ENCODE assay signal across 8 cellular contexts in the genomic region with DNA sequence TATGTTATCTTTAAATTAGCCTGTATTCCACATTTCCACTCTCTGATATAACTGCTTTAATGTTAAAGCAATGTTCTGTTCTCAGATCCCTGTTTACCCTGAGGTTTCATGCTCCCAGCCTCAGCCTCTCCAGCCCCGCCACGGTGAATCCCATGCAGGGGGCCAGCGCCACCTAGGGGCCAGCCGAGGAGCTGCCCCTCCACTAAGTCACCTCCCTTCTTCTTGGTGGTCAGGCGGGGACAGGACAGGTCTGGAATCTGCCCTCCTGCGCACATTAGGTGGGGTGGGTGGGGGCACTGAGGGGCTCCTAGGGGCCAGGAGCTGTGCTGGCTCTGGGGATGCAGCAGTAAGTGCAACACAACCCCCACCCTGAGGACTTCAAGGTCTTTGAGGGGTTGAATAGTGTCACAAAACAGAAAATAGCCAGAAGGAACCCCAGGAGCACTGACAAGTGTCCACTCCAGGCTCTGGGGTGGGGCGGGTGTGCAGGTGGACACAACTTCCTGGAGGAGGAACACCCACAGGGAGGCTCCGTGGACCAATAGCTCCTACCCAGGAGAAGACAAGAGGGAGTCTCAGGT.
DNase-seq lines count a peak whose midpoint lies in the region; ATAC-seq, FAIRE-seq and TF ChIP-seq lines count a peak whose summit lies in the region.

No MANE protein-coding gene starts in this region.

- H3K27me3 Mint-ChIP-seq in CD4-positive, CD25-positive, alpha-beta regulatory T cell, result no peaks in the 10 kb centered on the region
- H3K27me3 Mint-ChIP-seq in activated B cell treated with CpG ODN at 0.5 μM for 24 hours, result no peaks in the 10 kb centered on the region

- H3K4me3 ChIP-seq in CD4-positive, CD25-positive, alpha-beta regulatory T cell (ENCODE audit: low read depth, low read length), result no peak overlapping the region
- no peak overlapping the region for H3K4me3 ChIP-seq in breast epithelium
- H3K4me3 ChIP-seq in kidney (ENCODE audit: low read length in 2 of 2), result no peak overlapping the region

- peaks cover 17 to 47% (median 36%) of the 10 kb centered on the region in 4 donors for H3K4me1 Mint-ChIP-seq in CD4-positive, CD25-positive, alpha-beta regulatory T cell
- peaks cover 56% of the 10 kb centered on the region for H3K4me1 Mint-ChIP-seq in activated B cell treated with CpG ODN at 0.5 μM for 24 hours

- no peaks in the 10 kb centered on the region for H3K36me3 ChIP-seq in CD4-positive, CD25-positive, alpha-beta regulatory T cell (ENCODE audit: control insufficient read depth, insufficient read depth, low read length)
- H3K36me3 ChIP-seq in breast epithelium (no peaks in the 10 kb centered on the region), kidney (ENCODE audit: control insufficient read depth in 1 of 2, insufficient read depth in 2 of 2, low read length in 2 of 2) (no peaks in the 10 kb centered on the region)

- no peak for FAIRE-seq in kidney (lab: Jason Lieb, UNC)

- CTCF ChIA-PET in activated B cell treated with CpG ODN at 0.5 μM for 24 hours (lab: Charles Lee), result interaction anchor here (0.6 to 7.1 kb wide), 38 partner anchors 9 to 451 kb away, joined by 3 to 121 read pairs (median 5); partner anchors contain the start of genes CDKN1A and RAB44

- no peaks in the 10 kb centered on the region for H3K9me3 Mint-ChIP-seq in CD4-positive, CD25-positive, alpha-beta regulatory T cell
- no peaks in the 10 kb centered on the region for H3K9me3 Mint-ChIP-seq in activated B cell treated with CpG ODN at 0.5 μM for 24 hours

- H3K27me3 ChIP-seq in CD4-positive, CD25-positive, alpha-beta regulatory T cell (ENCODE audit: control insufficient read depth, insufficient read depth, low read length), result no peaks in the 10 kb centered on the region
- no peaks in the 10 kb centered on the region for H3K27me3 ChIP-seq in breast epithelium

- peak overlapping the region in 2 of 3 donors; percentile 55 to 88 for H3K27ac Mint-ChIP-seq in CD4-positive, CD25-positive, alpha-beta regulatory T cell
- H3K27ac Mint-ChIP-seq in activated B cell treated with CpG ODN at 0.5 μM for 24 hours, result peak overlapping the region; percentile 97

- no peaks in the 10 kb centered on the region for H3K9me3 ChIP-seq in CD4-positive, CD25-positive, alpha-beta regulatory T cell (ENCODE audit: control insufficient read depth in 2 of 2, low read length in 2 of 2)
- H3K9me3 ChIP-seq in breast epithelium (no peaks in the 10 kb centered on the region), kidney (ENCODE audit: control insufficient read depth in 1 of 2, low read length in 2 of 2) (no peaks in the 10 kb centered on the region)

- ATAC-seq in CD4-positive, CD25-positive, alpha-beta regulatory T cell (ENCODE audit: low read depth in 2 of 2), result peak; percentile 37 to 53
- ATAC-seq in activated B cell treated with CpG ODN at 0.5 μM for 24 hours (ENCODE audit: low read depth) (peak; percentile 45), HG03135 (IDR thresholded peaks at IDR 0.05; ENCODE audit: unreplicated experiment) (no peak)

- peak; percentile 62 to 77 (median 66) for DNase-seq in CD4-positive, CD25-positive, alpha-beta regulatory T cell
- DNase-seq in HCEC 1CT (peak; percentile 59), NCI-H226 (peak; percentile 39), activated B cell treated with CpG ODN at 0.5 μM for 24 hours (peak; percentile 79), breast epithelium (ENCODE audit: low spot score in 2 of 2) (peak; percentile 73 to 80), kidney (peak; percentile 92)
- peak; percentile 80 to 82 for DNase-seq in stimulated activated CD4-positive, alpha-beta T cell treated with anti-CD3 and anti-CD28 coated beads, Interleukin-1b, Interleukin-23, amount 100 ng/mL, for 4 hours (ENCODE audit: low read depth in 2 of 2)

- H3K27ac ChIP-seq in CD4-positive, CD25-positive, alpha-beta regulatory T cell (ENCODE audit: insufficient read depth, low read length, poor library complexity, severe bottlenecking), result no peak overlapping the region
- H3K27ac ChIP-seq in breast epithelium (no peak overlapping the region), kidney (ENCODE audit: low read depth in 2 of 2, low read length in 2 of 2) (no peak overlapping the region)

- H3K9ac ChIP-seq in kidney (ENCODE audit: low read length in 2 of 2), result no peak overlapping the region

- POLR2A ChIA-PET in activated B cell treated with CpG ODN at 0.5 μM for 24 hours (lab: Charles Lee), result interaction anchor here (0.5 to 9.9 kb wide), 20 partner anchors 20 to 336 kb away, joined by 3 to 226 read pairs (median 5); partner anchors contain the start of gene CDKN1A

- TF ChIP-seq CTCF in activated B cell treated with CpG ODN at 0.5 μM for 24 hours (IDR thresholded peaks at IDR 0.05), result no peak
- peak; percentile 88 to 93 (median 90) for TF ChIP-seq CTCF in breast epithelium (IDR thresholded peaks at IDR 0.05)
- peak; percentile 93 for TF ChIP-seq CTCF in kidney (IDR thresholded peaks at IDR 0.05; ENCODE audit: borderline replicate concordance, extremely low read depth, insufficient read depth)

- no peak for TF ChIP-seq POLR2A in breast epithelium (IDR thresholded peaks at IDR 0.05)

- peak overlapping the region in 2 of 4 donors; percentile 48 to 62 for H3K4me3 Mint-ChIP-seq in CD4-positive, CD25-positive, alpha-beta regulatory T cell
- H3K4me3 Mint-ChIP-seq in activated B cell treated with CpG ODN at 0.5 μM for 24 hours, result peak overlapping the region; percentile 63

- peaks cover 39% of the 10 kb centered on the region for H3K4me1 ChIP-seq in CD4-positive, CD25-positive, alpha-beta regulatory T cell (ENCODE audit: control insufficient read depth, insufficient read depth, low read length, poor library complexity, severe bottlenecking)
- H3K4me1 ChIP-seq in breast epithelium (no peaks in the 10 kb centered on the region), kidney (ENCODE audit: control insufficient read depth in 1 of 2, insufficient read depth in 1 of 2, low read depth in 1 of 2, low read length in 2 of 2) (no peaks in the 10 kb centered on the region)

- no peaks in the 10 kb centered on the region for H3K36me3 Mint-ChIP-seq in CD4-positive, CD25-positive, alpha-beta regulatory T cell
- peaks cover 10% of the 10 kb centered on the region for H3K36me3 Mint-ChIP-seq in activated B cell treated with CpG ODN at 0.5 μM for 24 hours (ENCODE audit: low read depth)

- intact Hi-C loops in activated B cell treated with CpG ODN at 0.5 μM for 24 hours (cut with micrococcal nuclease) (loop anchor here (1.0 to 5.0 kb wide), 8 partner anchors 66 to 457 kb away; partner anchors contain the start of genes KCTD20, PXT1 and STK38), breast epithelium (cut with DNase I; ENCODE audit: low total_unique reads) (loop anchor here (10.0 kb wide), 1 partner anchor 124 kb away; no protein-coding TSS in a partner anchor), kidney (cut with DNase I) (loop anchor here (10.0 kb wide), 1 partner anchor 144 kb away; no protein-coding TSS in a partner anchor)

Comparison
In these comparisons a context has a peak if more than half of its experiments do, and no peak if none do; other contexts are left out.
1. DNase-seq: peak in every context shown above with its lines; median percentile 92 in kidney; 81 in stimulated activated CD4-positive, alpha-beta T cell treated with anti-CD3 and anti-CD28 coated beads, Interleukin-1b, Interleukin-23, amount 100 ng/mL, for 4 hours; 79 in activated B cell treated with CpG ODN at 0.5 μM for 24 hours; 76 in breast epithelium; 66 in CD4-positive, CD25-positive, alpha-beta regulatory T cell; 59 in HCEC 1CT; 39 in NCI-H226.